ENCODE assay signal across 14 cellular contexts in genomic region chr3:150746791-150747590, GRCh38. TPM values are rescaled to one million over a fixed set of nuclear protein-coding genes. Genes with fewer than 3 reads are reported as not detected.
DNase-seq lines count a peak whose midpoint lies in the region; ATAC-seq and TF ChIP-seq lines count a peak whose summit lies in the region.
"Had no signal": no experiment of that assay in that cellular context is flagged by ENCODE, and none has a peak within 500 bp of the region (broad histone marks: within the 10 kb centered on the region; RNA-seq: fewer than 3 reads in every experiment).

No MANE protein-coding gene starts in this region.

- intact Hi-C loops in left lung (cut with DNase I): no loop called here

- H3K27ac ChIP-seq in left lung: peak overlapping the region in 1 of 2 donors; percentile 8
- H3K27ac ChIP-seq: thyroid gland had no signal

- H3K27me3 Mint-ChIP-seq in T-helper 2 cell treated with Interferon-gamma antibody and Interleukin-4, amounts not matched to agents 5 μg/mL and 100 μg/mL, for 36 hours (ENCODE audit: low read depth): no peaks in the 10 kb centered on the region
- H3K27me3 Mint-ChIP-seq in WTC11 (ENCODE audit: low read depth): no peaks in the 10 kb centered on the region
- no peaks in the 10 kb centered on the region for H3K27me3 Mint-ChIP-seq in stimulated activated naive CD8-positive, alpha-beta T cell treated with anti-CD3 and anti-CD28 coated beads, Interleukin-15, amount 100 ng/mL, for 72 hours

- H3K36me3 ChIP-seq in left lung: peaks cover 0 to 5% of the 10 kb centered on the region in 2 donors

- POLR2A ChIA-PET in WTC11 (lab: Charles Lee): no interaction called here

- CTCF ChIA-PET in WTC11 (lab: Charles Lee): interaction anchor here (0.7 to 1.7 kb wide), 3 partner anchors 22 to 100 kb away, joined by 4 read pairs; no protein-coding TSS in a partner anchor

- H3K4me3 ChIP-seq in left lung: no peak overlapping the region
- H3K4me3 ChIP-seq: thyroid gland had no signal

- TF ChIP-seq CTCF in WTC11 (IDR thresholded peaks at IDR 0.05) (no peak), left lung (IDR thresholded peaks at IDR 0.05) (no peak)

- H3K4me1 ChIP-seq in left lung: peaks cover 18 to 62% of the 10 kb centered on the region in 2 donors

- peaks cover 39% of the 10 kb centered on the region for H3K36me3 Mint-ChIP-seq in T-helper 2 cell treated with Interferon-gamma antibody and Interleukin-4, amounts not matched to agents 5 μg/mL and 100 μg/mL, for 36 hours (ENCODE audit: low read depth)
- H3K36me3 Mint-ChIP-seq in WTC11: peaks cover 6% of the 10 kb centered on the region; the same call in 1 of the 2 replicates

- H3K4me3 Mint-ChIP-seq in T-helper 2 cell treated with Interferon-gamma antibody and Interleukin-4, amounts not matched to agents 5 μg/mL and 100 μg/mL, for 36 hours: peak overlapping the region; percentile 21
- H3K4me3 Mint-ChIP-seq in WTC11: no peak overlapping the region
- H3K4me3 Mint-ChIP-seq in stimulated activated naive CD8-positive, alpha-beta T cell treated with anti-CD3 and anti-CD28 coated beads, Interleukin-15, amount 100 ng/mL, for 72 hours: peak overlapping the region; percentile 28 to 45

- no peaks in the 10 kb centered on the region for H3K27me3 ChIP-seq in left lung
- H3K27me3 ChIP-seq: thyroid gland had no signal

- H3K9me3 Mint-ChIP-seq in T-helper 2 cell treated with Interferon-gamma antibody and Interleukin-4, amounts not matched to agents 5 μg/mL and 100 μg/mL, for 36 hours: no peaks in the 10 kb centered on the region
- H3K9me3 Mint-ChIP-seq in WTC11: no peaks in the 10 kb centered on the region
- no peaks in the 10 kb centered on the region for H3K9me3 Mint-ChIP-seq in stimulated activated naive CD8-positive, alpha-beta T cell treated with anti-CD3 and anti-CD28 coated beads, Interleukin-15, amount 100 ng/mL, for 72 hours

- peak overlapping the region; percentile 47 for H3K27ac Mint-ChIP-seq in T-helper 2 cell treated with Interferon-gamma antibody and Interleukin-4, amounts not matched to agents 5 μg/mL and 100 μg/mL, for 36 hours
- H3K27ac Mint-ChIP-seq in WTC11: peak overlapping the region; percentile 45; the same call in 1 of the 2 replicates
- H3K27ac Mint-ChIP-seq in stimulated activated naive CD8-positive, alpha-beta T cell treated with anti-CD3 and anti-CD28 coated beads, Interleukin-15, amount 100 ng/mL, for 72 hours: peak overlapping the region; percentile 19 to 69

- H3K4me1 Mint-ChIP-seq in T-helper 2 cell treated with Interferon-gamma antibody and Interleukin-4, amounts not matched to agents 5 μg/mL and 100 μg/mL, for 36 hours (ENCODE audit: low read depth): peaks cover 75% of the 10 kb centered on the region
- H3K4me1 Mint-ChIP-seq in WTC11: peaks cover 13% of the 10 kb centered on the region
- peaks cover 98% of the 10 kb centered on the region for H3K4me1 Mint-ChIP-seq in stimulated activated naive CD8-positive, alpha-beta T cell treated with anti-CD3 and anti-CD28 coated beads, Interleukin-15, amount 100 ng/mL, for 72 hours

- H3K9me3 ChIP-seq in left lung: no peaks in the 10 kb centered on the region
- H3K9me3 ChIP-seq: thyroid gland had no signal

- peak; percentile 50; the same call in 1 of the 2 replicates for ATAC-seq in WTC11
- ATAC-seq in left lung: peak; percentile 14
- no peak for ATAC-seq in stimulated activated naive CD8-positive, alpha-beta T cell treated with anti-CD3 and anti-CD28 coated beads, Interleukin-15, amount 100 ng/mL, for 72 hours
- ATAC-seq in HG02884 (IDR thresholded peaks at IDR 0.05; ENCODE audit: unreplicated experiment): no peak
- no peak for ATAC-seq in GM18858 (IDR thresholded peaks at IDR 0.05; ENCODE audit: unreplicated experiment)

- DNase-seq in T-helper 2 cell treated with Interferon-gamma antibody and Interleukin-4, amounts not matched to agents 5 μg/mL and 100 μg/mL, for 36 hours (ENCODE audit: low spot score): no peak
- no peak for DNase-seq in T-helper 2 cell
- DNase-seq in WTC11 (ENCODE audit: low spot score): no peak
- DNase-seq in left lung: no peak
- no peak for DNase-seq in stimulated activated naive CD8-positive, alpha-beta T cell treated with anti-CD3 and anti-CD28 coated beads, Interleukin-15, amount 100 ng/mL, for 72 hours
- DNase-seq in stimulated activated CD4-positive, alpha-beta T cell treated with anti-CD3 and anti-CD28 coated beads, Interleukin-15, amount 100 ng/mL, for 24 hours: no peak
- DNase-seq: KBM-7, mammary epithelial cell, NCI-H187, SW 1271, thyroid gland had no signal

TF ChIP-seq in WTC11, 78 proteins besides CTCF, POLR2A, EP300 and RAD21:
- no peak for TF ChIP-seq ZSCAN18 (CRISPR knock-in tag; IDR thresholded peaks at IDR 0.05)
- no peak for TF ChIP-seq GABPB1 (CRISPR knock-in tag; IDR thresholded peaks at IDR 0.05)
- TF ChIP-seq HMGA2 (CRISPR knock-in tag; IDR thresholded peaks at IDR 0.05): no peak
- no peak for TF ChIP-seq ATF2 (CRISPR knock-in tag; IDR thresholded peaks at IDR 0.05; ENCODE audit: borderline replicate concordance, low read depth)
- TF ChIP-seq PRRX2 (CRISPR knock-in tag; IDR thresholded peaks at IDR 0.05): no peak
- TF ChIP-seq ZNF219 (CRISPR knock-in tag; IDR thresholded peaks at IDR 0.05; ENCODE audit: borderline replicate concordance): no peak

RNA-seq across cellular contexts. Expression of gene SIAH2, which starts 16.0 kb away (rescaled TPM):
- total RNA-seq in WTC11 (2021) (15.8 to 17.1 TPM (median 15.9 TPM) in 3 replicates), left lung (10 to 100 TPM; 20.2 to 21.7 TPM)

RNA-seq across cellular contexts. Expression of gene ERICH6, which starts 43.3 kb away (rescaled TPM):
- 0.26 to 0.30 TPM in 2 of 3 replicates, not detected in the other for total RNA-seq in WTC11 (2021)
- total RNA-seq in left lung: not detected
- total RNA-seq: mammary epithelial cell, renal cortical epithelial cell had no signal

Comparison
In these comparisons a context has a peak if more than half of its experiments do, and no peak if none do; other contexts are left out.
1. ATAC-seq: peak in WTC11 (single experiment) and left lung (single experiment); none in stimulated activated naive CD8-positive, alpha-beta T cell treated with anti-CD3 and anti-CD28 coated beads, Interleukin-15, amount 100 ng/mL, for 72 hours (single experiment), HG02884 (single experiment) and GM18858 (single experiment).
2. Peak in every context shown above with its lines, with median percentiles within 50 percentile points of each other: H3K27ac Mint-ChIP-seq.